ENCODE assay signal across 18 cellular contexts in the genomic region with DNA sequence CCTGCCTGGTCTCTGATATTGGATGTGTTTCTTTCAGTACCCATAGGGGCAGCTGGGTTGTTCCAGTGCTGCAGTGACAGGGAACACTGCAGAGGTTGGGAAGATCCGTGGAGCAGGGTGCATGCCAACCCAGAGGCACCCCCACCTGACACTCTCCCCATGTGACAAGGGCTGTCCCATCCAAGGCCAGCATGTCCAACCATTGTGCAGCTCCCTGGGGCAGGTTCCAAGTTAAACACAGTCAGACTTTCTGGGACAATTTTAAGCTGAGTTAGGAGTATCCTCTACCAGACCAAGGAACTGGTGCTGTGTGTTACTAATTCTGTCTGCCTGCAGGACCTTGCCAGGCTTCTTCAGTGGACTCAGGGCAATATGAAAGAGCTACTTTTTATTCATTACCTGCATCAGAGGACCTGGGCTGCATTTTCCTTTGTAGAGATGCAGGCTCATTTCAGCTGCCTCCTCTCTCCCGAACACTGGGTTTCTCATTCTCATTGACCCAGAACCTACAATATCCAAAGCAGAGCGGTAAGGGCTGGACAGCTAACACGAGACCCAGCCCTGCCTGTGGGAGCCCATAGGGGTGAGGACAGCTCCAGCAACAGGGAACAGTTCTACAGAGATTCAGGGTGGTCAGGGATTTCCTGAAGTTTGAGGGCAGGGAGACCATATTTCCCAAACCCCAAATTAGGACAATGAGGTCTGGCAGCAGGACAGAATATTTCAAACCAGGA.
"Had no signal": no experiment of that assay in that cellular context is flagged by ENCODE, and none has a peak within 500 bp of the region (broad histone marks: within the 10 kb centered on the region; RNA-seq: fewer than 3 reads in every experiment).

No MANE protein-coding gene starts in this region.

- H3K27ac ChIP-seq: ascending aorta, foreskin keratinocyte, sigmoid colon, SJSA1, spleen, thoracic aorta, upper lobe of left lung had no signal

- H3K4me1 ChIP-seq: foreskin keratinocyte, sigmoid colon, SJSA1, spleen, upper lobe of left lung had no signal

- FAIRE-seq: bronchial epithelial cell had no signal

- H3K36me3 ChIP-seq: ascending aorta, sigmoid colon, SJSA1, spleen, thoracic aorta, upper lobe of left lung had no signal

- ATAC-seq: activated CD4-positive, CD25-positive, alpha-beta regulatory T cell treated with anti-CD3 and anti-CD28 coated beads, Interleukin-2, amount 50 U/mL, for 24 hours; activated T-cell treated with anti-CD3 and anti-CD28 coated beads, Interleukin-2, amount 50 U/mL, for 4 hours; effector memory CD8-positive, alpha-beta T cell; foreskin keratinocyte; stimulated activated memory B cell treated with anti-CD40 and anti-IgM and Interleukin-4, amounts not matched to agents 10 μg/mL and 1 μg/mL and 100 μg/mL, for 72 hours had no signal

- DNase-seq: activated CD4-positive, alpha-beta T cell treated with anti-CD3 and anti-CD28 coated beads, Interleukin-2, amount 10 ng/mL, durations not matched to agents 7 days and 5 days; activated CD8-positive, alpha-beta memory T cell treated with anti-CD3 and anti-CD28 coated beads, Interleukin-2, amount 50 U/mL, for 4 hours; activated naive CD4-positive, alpha-beta T cell treated with anti-CD3 and anti-CD28 coated beads, Interleukin-2, amount 50 U/mL, for 16 hours; activated T-cell treated with anti-CD3 and anti-CD28 coated beads, Interleukin-2, amount 50 U/mL, for 4 hours; dermis blood vessel endothelial cell; effector memory CD8-positive, alpha-beta T cell; foreskin keratinocyte; natural killer cell; sigmoid colon; spleen; stimulated activated CD4-positive, alpha-beta T cell treated with anti-CD3 and anti-CD28 coated beads, Interleukin-4, amount 100 ng/mL, for 4 hours; upper lobe of left lung had no signal

- H3K9me3 ChIP-seq: ascending aorta, sigmoid colon, SJSA1, spleen, thoracic aorta, upper lobe of left lung had no signal

- H3K4me3 ChIP-seq: ascending aorta, sigmoid colon, SJSA1, spleen, thoracic aorta, upper lobe of left lung had no signal

- H3K27me3 ChIP-seq: ascending aorta, sigmoid colon, SJSA1, upper lobe of left lung had no signal
